In genomic region chr3:46449755-46450552, GRCh38 we compare ENCODE assay signal across 10 cellular contexts. TPM values are rescaled to one million over a fixed set of nuclear protein-coding genes. Genes with fewer than 3 reads are reported as not detected.
A peak's percentile ranks its signal among the peaks of the same experiment; 100 is the strongest.
DNase-seq lines count a peak whose midpoint lies in the region; ATAC-seq, FAIRE-seq and TF ChIP-seq lines count a peak whose summit lies in the region.
"Had no signal": no experiment of that assay in that cellular context is flagged by ENCODE, and none has a peak within 500 bp of the region (broad histone marks: within the 10 kb centered on the region; RNA-seq: fewer than 3 reads in every experiment).

No MANE protein-coding gene starts in this region.

- H4K20me1 ChIP-seq in HepG2 (ENCODE audit: insufficient read depth, low read length), result no peaks in the 10 kb centered on the region

- ATAC-seq in HepG2 (peak; percentile 56), GM21528 (IDR thresholded peaks at IDR 0.05; ENCODE audit: low FRiP score, unreplicated experiment) (no peak)
- ATAC-seq: stimulated activated effector memory CD8-positive, alpha-beta T cell treated with anti-CD3 and anti-CD28 coated beads, Interleukin-12 subunit alpha, Interleukin-12 subunit beta, amount 100 ng/mL, for 72 hours had no signal

- no peak overlapping the region for H3K9ac ChIP-seq in HepG2 (ENCODE audit: insufficient read depth, low read depth, low read length)

- H3K4me3 ChIP-seq in BE2C (ENCODE audit: low read depth, low read length) (no peak overlapping the region), H7 (ENCODE audit: insufficient read depth, low read depth, low read length) (no peak overlapping the region), ascending aorta (no peak overlapping the region), HepG2 (replicated peaks in 1 of 3; ENCODE audit: insufficient read depth in 1 of 3, low read depth in 2 of 3, low read length in 3 of 3) (no peak overlapping the region)

- 20% methylated on average over 12 of the region's 14 CpGs for WGBS in HepG2 (ENCODE audit: low lambda C conversion rate)

- no TSS peak for BruUV-seq in HepG2 (replicated peaks; lab: Mats Ljungman, UMichigan)

- no peak for FAIRE-seq in HepG2 (lab: Jason Lieb, UNC)

- H2AFZ ChIP-seq in HepG2 (ENCODE audit: low read length), result no peak overlapping the region

- no peaks in the 10 kb centered on the region for H3K36me3 ChIP-seq in BE2C
- no peaks in the 10 kb centered on the region for H3K36me3 ChIP-seq in H7 (replicated peaks; ENCODE audit: control insufficient read depth, insufficient read depth, low read length)
- H3K36me3 ChIP-seq in ascending aorta, result no peaks in the 10 kb centered on the region
- H3K36me3 ChIP-seq in HepG2 (replicated peaks in 1 of 2; ENCODE audit: control insufficient read depth in 1 of 2, insufficient read depth in 2 of 2, low read length in 2 of 2), result no peaks in the 10 kb centered on the region

- no peaks in the 10 kb centered on the region for H3K79me2 ChIP-seq in HepG2 (ENCODE audit: insufficient read depth, low read length)

- peak; percentile 24 for DNase-seq in BE2C
- peak; percentile 84 for DNase-seq in H7
- no peak for DNase-seq in ascending aorta (ENCODE audit: low spot score in 2 of 2)
- no peak for DNase-seq in HepG2 (ENCODE audit: low spot score)
- DNase-seq in middle frontal gyrus (ENCODE audit: extremely low spot score, low spot score), result no peak
- DNase-seq in NAMALWA (ENCODE audit: low spot score), result no peak
- no peak for DNase-seq in effector CD8-positive, alpha-beta T cell (lab: John Stamatoyannopoulos, UW)

- no peaks in the 10 kb centered on the region for H3K27me3 ChIP-seq in BE2C
- no peaks in the 10 kb centered on the region for H3K27me3 ChIP-seq in H7 (ENCODE audit: control insufficient read depth, insufficient read depth, low read length)
- no peaks in the 10 kb centered on the region for H3K27me3 ChIP-seq in ascending aorta
- H3K27me3 ChIP-seq in HepG2 (ENCODE audit: control insufficient read depth in 1 of 2, insufficient read depth in 2 of 2, low read length in 2 of 2), result peaks cover 1 to 4% of the 10 kb centered on the region in 2 experiments; a peak in 2 of 5 replicates

- no peak for TF ChIP-seq RAD21 in HepG2 (CRISPR knock-in tag; IDR thresholded peaks at IDR 0.05)

- TF ChIP-seq EP300 in HepG2 (IDR thresholded peaks at IDR 0.05; ENCODE audit: low read depth in 2 of 2, low read length in 2 of 2) (no peak), HepG2 (CRISPR knock-in tag; IDR thresholded peaks at IDR 0.05; ENCODE audit: borderline replicate concordance) (no peak)

- in situ Hi-C loops in HepG2 (cut with HindIII; ENCODE audit: extremely low pct_ligation_motif_present, low pct_unique_long_range_greater_than_20kb), result no loop called here

- no peaks in the 10 kb centered on the region for H3K9me3 ChIP-seq in BE2C
- H3K9me3 ChIP-seq in ascending aorta, result no peaks in the 10 kb centered on the region
- H3K9me3 ChIP-seq in HepG2 (ENCODE audit: low read length), result no peaks in the 10 kb centered on the region

- H3K4me2 ChIP-seq in HepG2 (ENCODE audit: low read depth, low read length), result no peak overlapping the region

- TF ChIP-seq CTCF in BE2C (IDR thresholded peaks at IDR 0.05; ENCODE audit: low read depth, low read length) (peak; percentile 58), ascending aorta (IDR thresholded peaks at IDR 0.05) (peak in 2 of 3 experiments; percentile 23 to 35), HepG2 (CRISPR knock-in tag; IDR thresholded peaks at IDR 0.05) (peak; percentile 29; the same call in 1 of the 2 replicates)

- H3K4me1 ChIP-seq in BE2C (no peaks in the 10 kb centered on the region), ascending aorta (no peaks in the 10 kb centered on the region), HepG2 (ENCODE audit: insufficient read depth, low read length) (no peaks in the 10 kb centered on the region)

- POLR2A ChIA-PET in HepG2 (lab: Yijun Ruan, JAX), result no interaction called here

- TF ChIP-seq POLR2A in HepG2 (IDR thresholded peaks at IDR 0.05; ENCODE audit: insufficient read depth in 1 of 2, low read depth in 2 of 2, low read length in 2 of 2), result no peak

- CTCF ChIA-PET in HepG2 (lab: Yijun Ruan, JAX; ENCODE audit: low intra/inter-chr PET ratio, low total read pairs), result no interaction called here

- intact Hi-C loops in ascending aorta (cut with DNase I) (no loop called here), HepG2 (cut with micrococcal nuclease; ENCODE audit: unreplicated experiment) (no loop called here)

- H3K27ac ChIP-seq in ascending aorta, result no peak overlapping the region
- H3K27ac ChIP-seq in HepG2 (ENCODE audit: extremely low read length, insufficient read depth, low read length), result no peak overlapping the region

RNA-seq across cellular contexts. Expression of gene LTF, which starts 14.8 kb away (rescaled TPM):
- not detected for polyA plus RNA-seq in BE2C (2012; ENCODE audit: insufficient read depth, insufficient read length, low read depth)
- not detected in 2 replicates for total RNA-seq in H7 (2014; rRNA removed; shearing (Covaris generic))
- 1.4 TPM for total RNA-seq in ascending aorta
- not detected in 2 replicates for total RNA-seq in HepG2 (2016; rRNA removed; fragmentation: Illumina TruSeq; extraction: Trizol)
- total RNA-seq in HepG2 (2016; cell fraction: cytosol; rRNA removed; fragmentation: Illumina TruSeq; extraction: Trizol; ENCODE audit: low read depth), result not detected in 2 replicates
- total RNA-seq in HepG2 (2016; cell fraction: insoluble cytoplasmic fraction; rRNA removed; fragmentation: Illumina TruSeq; extraction: Trizol), result not detected in 2 replicates
- total RNA-seq in HepG2 (2016; cell fraction: membrane; rRNA removed; fragmentation: Illumina TruSeq; extraction: Trizol), result not detected in 2 replicates
- not detected in 2 replicates for total RNA-seq in HepG2 (2016; cell fraction: nucleus; rRNA removed; fragmentation: Illumina TruSeq; extraction: Trizol)
- not detected in 2 replicates for polyA plus RNA-seq in HepG2 (2011; rRNA removed)
- polyA plus RNA-seq in HepG2 (2011; cell fraction: cytosol; rRNA removed), result not detected in 2 replicates
- polyA plus RNA-seq in HepG2 (2011; cell fraction: nucleus; rRNA removed), result not detected in 2 replicates
- not detected in 2 replicates for polyA plus RNA-seq in HepG2 (2012)
- not detected in 2 replicates for polyA plus RNA-seq in HepG2 (2016; cell fraction: cytosol; fragmentation: Illumina TruSeq; extraction: Trizol; ENCODE audit: low read depth)
- not detected in 2 replicates for polyA plus RNA-seq in HepG2 (2016; cell fraction: insoluble cytoplasmic fraction; fragmentation: Illumina TruSeq; extraction: Trizol; ENCODE audit: low read depth)
- not detected in 2 replicates for polyA plus RNA-seq in HepG2 (2016; cell fraction: membrane; fragmentation: Illumina TruSeq; extraction: Trizol; ENCODE audit: low read depth)
- not detected in 2 replicates for polyA plus RNA-seq in HepG2 (2016; cell fraction: nucleus; fragmentation: Illumina TruSeq; extraction: Trizol; ENCODE audit: insufficient read depth, low read depth)
- not detected in 2 replicates for polyA minus RNA-seq in HepG2 (2011; rRNA and poly(A)+ RNA removed; ENCODE audit: low replicate concordance)
- polyA minus RNA-seq in HepG2 (2011; cell fraction: cytosol; rRNA and poly(A)+ RNA removed), result not detected in 2 replicates
- not detected in 2 replicates for polyA minus RNA-seq in HepG2 (2011; cell fraction: nucleus; rRNA and poly(A)+ RNA removed)
- total RNA-seq: T-helper 2 cell treated with Interferon-gamma antibody and Interleukin-4, amounts not matched to agents 100 ng/mL and 5 ng/mL, for 36 hours had no signal

RNA-seq across cellular contexts. Expression of gene CCRL2, which starts 42.9 kb away (rescaled TPM):
- polyA plus RNA-seq in BE2C (2012; ENCODE audit: insufficient read depth, insufficient read length, low read depth), result not detected
- not detected in 2 replicates for total RNA-seq in H7 (2014; rRNA removed; shearing (Covaris generic))
- not detected for total RNA-seq in ascending aorta
- not detected in 2 replicates for total RNA-seq in HepG2 (2016; rRNA removed; fragmentation: Illumina TruSeq; extraction: Trizol)
- not detected in 2 replicates for total RNA-seq in HepG2 (2016; cell fraction: cytosol; rRNA removed; fragmentation: Illumina TruSeq; extraction: Trizol; ENCODE audit: low read depth)
- total RNA-seq in HepG2 (2016; cell fraction: insoluble cytoplasmic fraction; rRNA removed; fragmentation: Illumina TruSeq; extraction: Trizol), result not detected in 2 replicates
- not detected in 2 replicates for total RNA-seq in HepG2 (2016; cell fraction: membrane; rRNA removed; fragmentation: Illumina TruSeq; extraction: Trizol)
- not detected in 2 replicates for total RNA-seq in HepG2 (2016; cell fraction: nucleus; rRNA removed; fragmentation: Illumina TruSeq; extraction: Trizol)
- polyA plus RNA-seq in HepG2 (2011; rRNA removed), result not detected in 2 replicates
- not detected in 2 replicates for polyA plus RNA-seq in HepG2 (2011; cell fraction: cytosol; rRNA removed)
- not detected in 2 replicates for polyA plus RNA-seq in HepG2 (2011; cell fraction: nucleus; rRNA removed)
- not detected in 2 replicates for polyA plus RNA-seq in HepG2 (2012)
- polyA plus RNA-seq in HepG2 (2016; cell fraction: cytosol; fragmentation: Illumina TruSeq; extraction: Trizol; ENCODE audit: low read depth), result not detected in 2 replicates
- polyA plus RNA-seq in HepG2 (2016; cell fraction: insoluble cytoplasmic fraction; fragmentation: Illumina TruSeq; extraction: Trizol; ENCODE audit: low read depth), result not detected in 2 replicates
- not detected in 2 replicates for polyA plus RNA-seq in HepG2 (2016; cell fraction: membrane; fragmentation: Illumina TruSeq; extraction: Trizol; ENCODE audit: low read depth)
- not detected in 2 replicates for polyA plus RNA-seq in HepG2 (2016; cell fraction: nucleus; fragmentation: Illumina TruSeq; extraction: Trizol; ENCODE audit: insufficient read depth, low read depth)
- 1.0 and 3.6 TPM in 2 replicates for polyA minus RNA-seq in HepG2 (2011; rRNA and poly(A)+ RNA removed; ENCODE audit: low replicate concordance)
- polyA minus RNA-seq in HepG2 (2011; cell fraction: cytosol; rRNA and poly(A)+ RNA removed), result not detected in 2 replicates
- polyA minus RNA-seq in HepG2 (2011; cell fraction: nucleus; rRNA and poly(A)+ RNA removed), result not detected in 2 replicates

RNA-seq across cellular contexts. Expression of gene RTP3, which starts 47.8 kb away (rescaled TPM):
- polyA plus RNA-seq in BE2C (2012; ENCODE audit: insufficient read depth, insufficient read length, low read depth), result not detected
- total RNA-seq in H7 (2014; rRNA removed; shearing (Covaris generic)), result 0.07 TPM in 1 of 2 replicates, not detected in the other
- total RNA-seq in ascending aorta (not detected), HepG2 (2016; rRNA removed; fragmentation: Illumina TruSeq; extraction: Trizol) (0.09 TPM in 1 of 2 replicates, not detected in the other)
- total RNA-seq in HepG2 (2016; cell fraction: cytosol; rRNA removed; fragmentation: Illumina TruSeq; extraction: Trizol; ENCODE audit: low read depth), result not detected in 2 replicates
- not detected in 2 replicates for total RNA-seq in HepG2 (2016; cell fraction: insoluble cytoplasmic fraction; rRNA removed; fragmentation: Illumina TruSeq; extraction: Trizol)
- total RNA-seq in HepG2 (2016; cell fraction: membrane; rRNA removed; fragmentation: Illumina TruSeq; extraction: Trizol), result not detected in 2 replicates
- not detected in 2 replicates for total RNA-seq in HepG2 (2016; cell fraction: nucleus; rRNA removed; fragmentation: Illumina TruSeq; extraction: Trizol)
- not detected in 2 replicates for polyA plus RNA-seq in HepG2 (2011; rRNA removed)
- polyA plus RNA-seq in HepG2 (2011; cell fraction: cytosol; rRNA removed), result 0.05 and 0.06 TPM in 2 replicates
- not detected in 2 replicates for polyA plus RNA-seq in HepG2 (2011; cell fraction: nucleus; rRNA removed)
- 0.13 TPM in 1 of 2 replicates, not detected in the other for polyA plus RNA-seq in HepG2 (2012)
- polyA plus RNA-seq in HepG2 (2016; cell fraction: cytosol; fragmentation: Illumina TruSeq; extraction: Trizol; ENCODE audit: low read depth), result not detected in 2 replicates
- not detected in 2 replicates for polyA plus RNA-seq in HepG2 (2016; cell fraction: insoluble cytoplasmic fraction; fragmentation: Illumina TruSeq; extraction: Trizol; ENCODE audit: low read depth)
- polyA plus RNA-seq in HepG2 (2016; cell fraction: membrane; fragmentation: Illumina TruSeq; extraction: Trizol; ENCODE audit: low read depth), result not detected in 2 replicates
- not detected in 2 replicates for polyA plus RNA-seq in HepG2 (2016; cell fraction: nucleus; fragmentation: Illumina TruSeq; extraction: Trizol; ENCODE audit: insufficient read depth, low read depth)
- polyA minus RNA-seq in HepG2 (2011; rRNA and poly(A)+ RNA removed; ENCODE audit: low replicate concordance), result not detected in 2 replicates
- polyA minus RNA-seq in HepG2 (2011; cell fraction: cytosol; rRNA and poly(A)+ RNA removed), result not detected in 2 replicates
- not detected in 2 replicates for polyA minus RNA-seq in HepG2 (2011; cell fraction: nucleus; rRNA and poly(A)+ RNA removed)
- total RNA-seq: T-helper 2 cell treated with Interferon-gamma antibody and Interleukin-4, amounts not matched to agents 100 ng/mL and 5 ng/mL, for 36 hours had no signal

Comparison
In these comparisons a context has a peak if more than half of its experiments do, and no peak if none do; other contexts are left out.
1. DNase-seq: peak in BE2C (single experiment) and H7 (single experiment); none in ascending aorta (0 of 2), HepG2 (single experiment), middle frontal gyrus (single experiment), NAMALWA (single experiment) and effector CD8-positive, alpha-beta T cell (single experiment).
2. Peak in every context shown above with its lines, with median percentiles within 50 percentile points of each other: CTCF ChIP-seq.